ENCODE assay signal across 26 cellular contexts in genomic region chr6:84486526-84486925, GRCh38.
"Had no signal": no experiment of that assay in that cellular context is flagged by ENCODE, and none has a peak within 500 bp of the region (broad histone marks: within the 10 kb centered on the region; RNA-seq: fewer than 3 reads in every experiment).

No MANE protein-coding gene starts in this region.

- H3K4me3 ChIP-seq: stomach, suprapubic skin, testis, thoracic aorta, tibial artery, tibial nerve, transverse colon, upper lobe of left lung, upper lobe of right lung, uterus, vagina had no signal

- H3K27ac ChIP-seq: stomach, suprapubic skin, testis, thoracic aorta, tibial artery, tibial nerve, transverse colon, upper lobe of left lung, upper lobe of right lung, uterus, vagina had no signal

- ATAC-seq: stimulated activated effector memory CD8-positive, alpha-beta T cell treated with anti-CD3 and anti-CD28 coated beads, Interleukin-12 subunit alpha, Interleukin-12 subunit beta, amount 100 ng/mL, for 72 hours; stimulated activated memory B cell treated with anti-CD40 and anti-IgM and Interleukin-4, amounts not matched to agents 10 μg/mL and 1 μg/mL and 100 μg/mL, for 72 hours; stimulated activated naive B cell treated with anti-CD40 and anti-IgM and Interleukin-4, amounts not matched to agents 10 μg/mL and 1 μg/mL and 100 μg/mL, for 72 hours; stimulated activated naive CD8-positive, alpha-beta T cell treated with anti-CD3 and anti-CD28 coated beads, Interleukin-15, amount 100 ng/mL, for 72 hours; stimulated activated naive CD8-positive, alpha-beta T cell treated with anti-CD3 and anti-CD28 coated beads, Interleukin-15, Interleukin-2, amounts not matched to agents 100 U/mL and 50 U/mL, for 24 hours; upper lobe of right lung had no signal

- FAIRE-seq: urothelium cell line had no signal

- DNase-seq: stimulated activated CD4-positive, alpha-beta T cell treated with anti-CD3 and anti-CD28 coated beads, Interleukin-2, amount 100 ng/mL, for 48 hours; stimulated activated CD4-positive, alpha-beta T cell treated with anti-CD3 and anti-CD28 coated beads, Interleukin-4, amount 100 ng/mL, for 1 hour; stimulated activated CD4-positive, alpha-beta T cell treated with anti-CD3 and anti-CD28 coated beads, Interleukin-4, amount 100 ng/mL, for 24 hours; stimulated activated CD4-positive, alpha-beta T cell treated with anti-CD3 and anti-CD28 coated beads, Interleukin-4, amount 100 ng/mL, for 4 hours; stimulated activated CD8-positive, alpha-beta memory T cell treated with anti-CD3 and anti-CD28 coated beads, Interleukin-4, amount 100 ng/mL, for 48 hours; stimulated activated naive B cell treated with anti-CD40 and anti-IgM and Interleukin-4, amounts not matched to agents 10 μg/mL and 1 μg/mL and 100 μg/mL, for 72 hours; stimulated activated naive CD4-positive, alpha-beta T cell; stimulated activated naive CD4-positive, alpha-beta T cell treated with Interleukin-2 at 50 U/mL for 16 hours; stimulated activated naive CD8-positive, alpha-beta T cell treated with anti-CD3 and anti-CD28 coated beads, Interleukin-15, amount 100 ng/mL, for 72 hours; stimulated activated naive CD8-positive, alpha-beta T cell treated with anti-CD3 and anti-CD28 coated beads, Interleukin-15, Interleukin-2, amounts not matched to agents 100 U/mL and 50 U/mL, for 24 hours; stomach; substantia nigra; testis; tibial artery; transverse colon; trophoblast cell; upper lobe of left lung; upper lobe of right lung; uterus had no signal

- H3K27me3 ChIP-seq: stomach, suprapubic skin, testis, tibial artery, tibial nerve, transverse colon, upper lobe of left lung, upper lobe of right lung, uterus, vagina had no signal

- H3K36me3 ChIP-seq: stomach, suprapubic skin, thoracic aorta, tibial artery, tibial nerve, transverse colon, upper lobe of left lung, upper lobe of right lung, uterus, vagina had no signal

- H3K4me1 ChIP-seq: stomach, suprapubic skin, testis, tibial nerve, transverse colon, upper lobe of left lung, upper lobe of right lung, uterus, vagina had no signal

- H3K9me3 ChIP-seq: suprapubic skin, testis, thoracic aorta, tibial artery, tibial nerve, transverse colon, upper lobe of right lung, uterus, vagina had no signal
